In the genomic region with DNA sequence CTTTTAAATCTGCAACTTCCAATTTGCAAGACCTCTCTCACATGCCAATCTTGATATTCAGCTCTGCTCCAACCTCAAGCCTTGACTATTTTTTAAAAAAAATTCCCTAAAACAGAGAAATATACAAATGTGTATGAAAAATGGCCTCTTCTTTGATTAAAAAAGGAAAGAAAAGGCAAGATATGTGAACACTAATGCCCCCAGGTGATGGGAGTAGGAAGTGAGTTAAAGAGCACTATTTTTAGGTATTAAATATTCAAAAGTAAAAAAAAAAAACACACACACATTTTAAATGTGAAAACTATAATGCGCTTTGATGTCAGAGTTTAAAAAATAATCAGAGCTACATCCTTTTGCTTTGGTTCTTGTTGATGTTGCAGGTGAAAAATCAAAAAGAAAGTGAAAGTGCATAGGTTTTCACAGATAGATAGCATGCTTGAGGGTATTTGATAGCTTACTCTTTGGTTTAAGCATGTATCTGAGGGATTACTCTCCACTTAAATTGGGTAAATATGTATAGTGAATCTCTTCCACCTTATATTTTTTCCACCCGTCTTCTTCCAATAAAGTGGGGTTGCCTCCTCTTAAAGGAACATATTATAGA, we compare ENCODE assay signal across 12 cellular contexts.
DNase-seq lines count a peak whose midpoint lies in the region; ATAC-seq and TF ChIP-seq lines count a peak whose summit lies in the region.
"Had no signal": no experiment of that assay in that cellular context is flagged by ENCODE, and none has a peak within 500 bp of the region (broad histone marks: within the 10 kb centered on the region; RNA-seq: fewer than 3 reads in every experiment).

No MANE protein-coding gene starts in this region.

- peak overlapping the region; percentile 9 to 60 for H3K4me3 Mint-ChIP-seq in activated T-cell treated with anti-CD3 and anti-CD28 coated beads, Interleukin-2, amount 50 U/mL, for 72 hours
- no peak overlapping the region for H3K4me3 Mint-ChIP-seq in activated T-cell treated with anti-CD3 and anti-CD28 coated beads, Interleukin-2, amount 50 U/mL, for 4 hours
- H3K4me3 Mint-ChIP-seq: activated B cell treated with CpG ODN at 0.5 μM for 24 hours had no signal

- H3K4me1 Mint-ChIP-seq in activated T-cell treated with anti-CD3 and anti-CD28 coated beads, Interleukin-2, amount 50 U/mL, for 72 hours (ENCODE audit: low read depth) = peaks cover 14% of the 10 kb centered on the region
- peaks cover 7% of the 10 kb centered on the region for H3K4me1 Mint-ChIP-seq in activated T-cell treated with anti-CD3 and anti-CD28 coated beads, Interleukin-2, amount 50 U/mL, for 4 hours (ENCODE audit: low read depth)

- H3K36me3 ChIP-seq in endocrine pancreas (ENCODE audit: control insufficient read depth, insufficient read depth, low read length) (no peaks in the 10 kb centered on the region), brain microvascular endothelial cell (replicated peaks) (no peaks in the 10 kb centered on the region)
- H3K36me3 ChIP-seq: stomach had no signal

- no peak for DNase-seq in activated T-cell treated with anti-CD3 and anti-CD28 coated beads, Interleukin-2, amount 50 U/mL, for 72 hours
- DNase-seq in activated T-cell treated with anti-CD3 and anti-CD28 coated beads, Interleukin-2, amount 50 U/mL, for 4 hours = no peak
- DNase-seq in KBM-7 (peak; percentile 31), superior temporal gyrus (ENCODE audit: extremely low spot score) (peak; percentile 85), brain microvascular endothelial cell (no peak), nucleus accumbens (lab: John Stamatoyannopoulos, UW) (no peak)
- no peak for DNase-seq in activated CD4-positive, alpha-beta T cell treated with anti-CD3 and anti-CD28 coated beads for 48 hours
- DNase-seq: activated B cell treated with CpG ODN at 0.5 μM for 24 hours, anterior cingulate cortex, C1 segment of cervical spinal cord, stomach had no signal

- no peaks in the 10 kb centered on the region for H3K9me3 Mint-ChIP-seq in activated T-cell treated with anti-CD3 and anti-CD28 coated beads, Interleukin-2, amount 50 U/mL, for 72 hours
- no peaks in the 10 kb centered on the region for H3K9me3 Mint-ChIP-seq in activated T-cell treated with anti-CD3 and anti-CD28 coated beads, Interleukin-2, amount 50 U/mL, for 4 hours
- H3K9me3 Mint-ChIP-seq: activated B cell treated with CpG ODN at 0.5 μM for 24 hours had no signal

- no peak overlapping the region for H3K9ac ChIP-seq in endocrine pancreas (ENCODE audit: control insufficient read depth, insufficient read depth, low read length)

- no peaks in the 10 kb centered on the region for H3K9me3 ChIP-seq in endocrine pancreas (ENCODE audit: control insufficient read depth, low read length)
- H3K9me3 ChIP-seq: stomach had no signal

- no peak overlapping the region for H3K27ac Mint-ChIP-seq in activated T-cell treated with anti-CD3 and anti-CD28 coated beads, Interleukin-2, amount 50 U/mL, for 72 hours
- H3K27ac Mint-ChIP-seq: activated B cell treated with CpG ODN at 0.5 μM for 24 hours had no signal

- H3K27me3 Mint-ChIP-seq in activated T-cell treated with anti-CD3 and anti-CD28 coated beads, Interleukin-2, amount 50 U/mL, for 72 hours (ENCODE audit: low read depth) = no peaks in the 10 kb centered on the region
- no peaks in the 10 kb centered on the region for H3K27me3 Mint-ChIP-seq in activated T-cell treated with anti-CD3 and anti-CD28 coated beads, Interleukin-2, amount 50 U/mL, for 4 hours (ENCODE audit: low read depth)
- H3K27me3 Mint-ChIP-seq: activated B cell treated with CpG ODN at 0.5 μM for 24 hours had no signal

- no peaks in the 10 kb centered on the region for H3K36me3 Mint-ChIP-seq in activated T-cell treated with anti-CD3 and anti-CD28 coated beads, Interleukin-2, amount 50 U/mL, for 72 hours (ENCODE audit: insufficient read depth in 2 of 2)
- no peaks in the 10 kb centered on the region for H3K36me3 Mint-ChIP-seq in activated T-cell treated with anti-CD3 and anti-CD28 coated beads, Interleukin-2, amount 50 U/mL, for 4 hours (ENCODE audit: insufficient read depth)

- in situ Hi-C loops in KBM-7 (cut with MboI; ENCODE audit: low pct_unique_long_range_greater_than_20kb, low sequenced_read_pairs) (no loop called here), brain microvascular endothelial cell (cut with HindIII; ENCODE audit: low pct_ligation_motif_present, low sequenced_read_pairs) (no loop called here)

- H3K4me1 ChIP-seq in endocrine pancreas (ENCODE audit: control insufficient read depth, insufficient read depth, low read length) = peaks cover 4% of the 10 kb centered on the region
- H3K4me1 ChIP-seq: stomach had no signal

- H3K27me3 ChIP-seq in endocrine pancreas (ENCODE audit: control insufficient read depth, insufficient read depth, low read length) (no peaks in the 10 kb centered on the region), brain microvascular endothelial cell (replicated peaks) (no peaks in the 10 kb centered on the region)
- H3K27me3 ChIP-seq: stomach had no signal

- H3K27ac ChIP-seq in brain microvascular endothelial cell = no peak overlapping the region
- H3K27ac ChIP-seq: stomach had no signal

- no peak for ATAC-seq in activated T-cell treated with anti-CD3 and anti-CD28 coated beads, Interleukin-2, amount 50 U/mL, for 72 hours (replicated peaks in 1 of 2)
- ATAC-seq in activated T-cell treated with anti-CD3 and anti-CD28 coated beads, Interleukin-2, amount 50 U/mL, for 4 hours = no peak

- H3K4me3 ChIP-seq in endocrine pancreas (ENCODE audit: control insufficient read depth, insufficient read depth, low read length) (peak overlapping the region; percentile 66), brain microvascular endothelial cell (ENCODE audit: low read depth, low read length) (no peak overlapping the region)

- no peak for TF ChIP-seq CTCF in brain microvascular endothelial cell (IDR thresholded peaks at IDR 0.05; ENCODE audit: low read depth, low read length, missing control alignments)

Comparison
In these comparisons a context has a peak if more than half of its experiments do, and no peak if none do; other contexts are left out.
1. DNase-seq: peak in KBM-7 (single experiment) and superior temporal gyrus (single experiment); none in activated T-cell treated with anti-CD3 and anti-CD28 coated beads, Interleukin-2, amount 50 U/mL, for 72 hours (0 of 2), activated T-cell treated with anti-CD3 and anti-CD28 coated beads, Interleukin-2, amount 50 U/mL, for 4 hours (single experiment), brain microvascular endothelial cell (single experiment), nucleus accumbens (0 of 56) and activated CD4-positive, alpha-beta T cell treated with anti-CD3 and anti-CD28 coated beads for 48 hours (single experiment).